In genomic region chr11:61959678-61960077, GRCh38 we compare ENCODE assay signal across 26 cellular contexts. TPM values are rescaled to one million over a fixed set of nuclear protein-coding genes. Genes with fewer than 3 reads are reported as not detected.
A peak's percentile ranks its signal among the peaks of the same experiment; 100 is the strongest.
DNase-seq lines count a peak whose midpoint lies in the region; ATAC-seq and TF ChIP-seq lines count a peak whose summit lies in the region.
"Had no signal": no experiment of that assay in that cellular context is flagged by ENCODE, and none has a peak within 500 bp of the region (broad histone marks: within the 10 kb centered on the region; RNA-seq: fewer than 3 reads in every experiment).

No MANE protein-coding gene starts in this region.

- H2AK5ac ChIP-seq in neuronal stem cell (ENCODE audit: low read depth, low read length), result no peak overlapping the region

- H3K27ac ChIP-seq in neuronal stem cell (replicated peaks; ENCODE audit: low read length), result no peak overlapping the region
- H3K27ac ChIP-seq: ascending aorta, parathyroid adenoma, tibial artery had no signal

- ATAC-seq in GM18517 (IDR thresholded peaks at IDR 0.05; ENCODE audit: unreplicated experiment), result no peak
- ATAC-seq in HG03196 (IDR thresholded peaks at IDR 0.05; ENCODE audit: unreplicated experiment), result no peak
- ATAC-seq: naive thymus-derived CD8-positive, alpha-beta T cell; stimulated activated naive B cell treated with anti-CD40 and anti-IgM and Interleukin-4, amounts not matched to agents 10 μg/mL and 1 μg/mL and 100 μg/mL, for 72 hours had no signal

- H3K23ac ChIP-seq in neuronal stem cell (ENCODE audit: low read depth, low read length, poor library complexity), result no peak overlapping the region

- no peak overlapping the region for H3K4me2 ChIP-seq in neuronal stem cell (ENCODE audit: insufficient read depth, low read length, poor library complexity, severe bottlenecking)

- no peak overlapping the region for H3K27ac Mint-ChIP-seq in chondrocyte (ENCODE audit: unreplicated experiment)
- H3K27ac Mint-ChIP-seq: activated naive CD4-positive, alpha-beta T cell treated with anti-CD3 and anti-CD28 coated beads for 36 hours; stimulated activated naive B cell treated with anti-CD40 and anti-IgM and Interleukin-4, amounts not matched to agents 10 μg/mL and 1 μg/mL and 100 μg/mL, for 72 hours had no signal

- H3K4ac ChIP-seq in neuronal stem cell (ENCODE audit: low read length), result no peak overlapping the region

- H2BK15ac ChIP-seq in neuronal stem cell (ENCODE audit: low read length), result no peak overlapping the region

- no peak overlapping the region for H4K8ac ChIP-seq in neuronal stem cell (ENCODE audit: low read depth, low read length)

- DNase-seq in 8988T, result peak; percentile 20
- DNase-seq in D341Med (ENCODE audit: low spot score), result peak; percentile 15
- DNase-seq in chondrocyte (ENCODE audit: low spot score), result peak; percentile 13
- DNase-seq in neuronal stem cell (ENCODE audit: low spot score), result no peak
- no peak for DNase-seq in NCI-H1436 treated with DMSO at 0.1 percent for 48 hours (lab: John Stamatoyannopoulos, UW)
- DNase-seq in foreskin fibroblast, result no peak
- DNase-seq: activated CD4-positive, alpha-beta T cell treated with anti-CD3 and anti-CD28 coated beads for 48 hours; activated naive CD4-positive, alpha-beta T cell treated with anti-CD3 and anti-CD28 coated beads for 36 hours; CD8-positive, alpha-beta memory T cell; DND-41; effector CD4-positive, alpha-beta T cell; MG63; naive thymus-derived CD8-positive, alpha-beta T cell; NCI-H1436; NCI-H526; SHP77 treated with DMSO at 0.1 percent for 48 hours; stimulated activated CD4-positive, alpha-beta T cell treated with anti-CD3 and anti-CD28 coated beads, Interleukin-1b, Interleukin-23, amount 100 ng/mL, for 48 hours; stimulated activated naive B cell treated with anti-CD40 and anti-IgM and Interleukin-4, amounts not matched to agents 10 μg/mL and 1 μg/mL and 100 μg/mL, for 72 hours had no signal

- H3K36me3 ChIP-seq in neuronal stem cell (replicated peaks in 1 of 2; ENCODE audit: control insufficient read depth in 2 of 2, insufficient read depth in 2 of 2, low read length in 2 of 2), result peaks cover 11 to 21% of the 10 kb centered on the region in 2 donors

- H3K4me1 ChIP-seq in neuronal stem cell (ENCODE audit: control insufficient read depth in 2 of 2, insufficient read depth in 1 of 2, low read depth in 1 of 2, low read length in 2 of 2), result peaks cover 0 to 5% of the 10 kb centered on the region in 2 donors
- H3K4me1 ChIP-seq: HAP-1 had no signal

- no peak overlapping the region for H3K18ac ChIP-seq in neuronal stem cell (ENCODE audit: low read length)

- no peak overlapping the region for H3K9ac ChIP-seq in neuronal stem cell (ENCODE audit: low read depth, low read length, poor library complexity)
- H3K9ac ChIP-seq: parathyroid adenoma had no signal

- no peak overlapping the region for H2BK5ac ChIP-seq in neuronal stem cell (ENCODE audit: low read length)

- H3K27me3 Mint-ChIP-seq in chondrocyte (ENCODE audit: low read depth), result no peaks in the 10 kb centered on the region

- no peaks in the 10 kb centered on the region for H3K9me3 ChIP-seq in neuronal stem cell (replicated peaks in 1 of 2; ENCODE audit: control insufficient read depth in 2 of 2, insufficient read depth in 1 of 2, low read depth in 1 of 2, low read length in 2 of 2)
- H3K9me3 ChIP-seq: ascending aorta, esophagus muscularis mucosa, HAP-1, MG63, tibial artery had no signal

- peaks cover 54% of the 10 kb centered on the region for H3K4me1 Mint-ChIP-seq in chondrocyte (ENCODE audit: low read depth)

- no peak overlapping the region for H3K4me3 Mint-ChIP-seq in chondrocyte (ENCODE audit: unreplicated experiment)
- H3K4me3 Mint-ChIP-seq: activated naive CD4-positive, alpha-beta T cell treated with anti-CD3 and anti-CD28 coated beads for 36 hours; central memory CD8-positive, alpha-beta T cell; naive thymus-derived CD8-positive, alpha-beta T cell; stimulated activated naive B cell treated with anti-CD40 and anti-IgM and Interleukin-4, amounts not matched to agents 10 μg/mL and 1 μg/mL and 100 μg/mL, for 72 hours had no signal

- peaks cover 3% of the 10 kb centered on the region for H3K79me1 ChIP-seq in neuronal stem cell (ENCODE audit: low read depth, low read length)

- H4K91ac ChIP-seq in neuronal stem cell (ENCODE audit: low read depth, low read length, poor library complexity), result no peak overlapping the region

- H3K4me3 ChIP-seq in neuronal stem cell (ENCODE audit: low read length in 2 of 2), result no peak overlapping the region
- no peak overlapping the region for H3K4me3 ChIP-seq in foreskin fibroblast (ENCODE audit: low read depth in 1 of 2, low read length in 2 of 2)
- H3K4me3 ChIP-seq: ascending aorta, esophagus muscularis mucosa, HAP-1, MG63, tibial artery had no signal

- H2AFZ ChIP-seq in neuronal stem cell (ENCODE audit: low read length), result no peak overlapping the region
- H2AFZ ChIP-seq: parathyroid adenoma had no signal

- H3K27me3 ChIP-seq in neuronal stem cell (ENCODE audit: control insufficient read depth in 3 of 3, insufficient read depth in 3 of 3, low read depth in 1 of 3, low read length in 3 of 3), result peaks cover 0 to 17% (median 3%) of the 10 kb centered on the region in 3 experiments
- H3K27me3 ChIP-seq: ascending aorta, MG63 had no signal

- H3K36me3 Mint-ChIP-seq in chondrocyte (ENCODE audit: low read depth), result peaks cover 14% of the 10 kb centered on the region

- no peak overlapping the region for H3K14ac ChIP-seq in neuronal stem cell (ENCODE audit: low read length)

- no CpG with 5 or more reads among the region's 6 CpGs for WGBS in neuronal stem cell (ENCODE audit: extremely low coverage in 2 of 2, insufficient read length in 2 of 2, insufficient replicate concordance in 1 of 2), 2 donors

- peak overlapping the region; percentile 3 for H2BK120ac ChIP-seq in neuronal stem cell (ENCODE audit: low read depth, low read length)

- no peak overlapping the region for H2BK12ac ChIP-seq in neuronal stem cell (ENCODE audit: low read length)

- TF ChIP-seq CTCF in chondrocyte (IDR thresholded peaks at IDR 0.05) (no peak), foreskin fibroblast (IDR thresholded peaks at IDR 0.05; ENCODE audit: low read depth, low read length) (no peak)

- no peaks in the 10 kb centered on the region for H3K9me3 Mint-ChIP-seq in chondrocyte (ENCODE audit: low read depth)
- H3K9me3 Mint-ChIP-seq: activated naive CD4-positive, alpha-beta T cell treated with anti-CD3 and anti-CD28 coated beads for 36 hours; CD8-positive, alpha-beta memory T cell; central memory CD8-positive, alpha-beta T cell; naive thymus-derived CD8-positive, alpha-beta T cell; stimulated activated naive B cell treated with anti-CD40 and anti-IgM and Interleukin-4, amounts not matched to agents 10 μg/mL and 1 μg/mL and 100 μg/mL, for 72 hours had no signal

RNA-seq across cellular contexts. Expression of gene FTH1, which starts 7.8 kb away (rescaled TPM):
- 3,793 to 4,450 TPM (median 3,807 TPM) in 3 replicates for total RNA-seq in chondrocyte
- 1,611 TPM for polyA plus RNA-seq in neuronal stem cell (2013, experiment 1 of 2)
- polyA plus RNA-seq in neuronal stem cell (2013, experiment 2 of 2), result 1,599 TPM

RNA-seq across cellular contexts. Expression of gene BEST1, which starts 9.5 kb away (rescaled TPM):
- total RNA-seq in chondrocyte, result 1.3 to 4.5 TPM (median 2.8 TPM) in 3 replicates
- polyA plus RNA-seq in neuronal stem cell (2013, experiment 1 of 2), result 0.11 TPM
- polyA plus RNA-seq in neuronal stem cell (2013, experiment 2 of 2), result 0.10 TPM

RNA-seq across cellular contexts. Expression of gene RAB3IL1, which starts 42.3 kb away (rescaled TPM):
- 9.7 to 24.7 TPM (median 24.1 TPM) in 3 replicates for total RNA-seq in chondrocyte
- polyA plus RNA-seq in neuronal stem cell (2013, experiment 1 of 2), result 2.4 TPM
- 3.5 TPM for polyA plus RNA-seq in neuronal stem cell (2013, experiment 2 of 2)
- polyA plus RNA-seq: CD8-positive, alpha-beta memory T cell; naive thymus-derived CD8-positive, alpha-beta T cell had no signal

Comparison
In these comparisons a context has a peak if more than half of its experiments do, and no peak if none do; other contexts are left out.
1. DNase-seq: peak in 8988T (single experiment), D341Med (single experiment) and chondrocyte (single experiment); none in neuronal stem cell (single experiment), NCI-H1436 treated with DMSO at 0.1 percent for 48 hours (single experiment) and foreskin fibroblast (0 of 2).